Comparison of ENCODE assay signal across 1 cellular context in the genomic region with DNA sequence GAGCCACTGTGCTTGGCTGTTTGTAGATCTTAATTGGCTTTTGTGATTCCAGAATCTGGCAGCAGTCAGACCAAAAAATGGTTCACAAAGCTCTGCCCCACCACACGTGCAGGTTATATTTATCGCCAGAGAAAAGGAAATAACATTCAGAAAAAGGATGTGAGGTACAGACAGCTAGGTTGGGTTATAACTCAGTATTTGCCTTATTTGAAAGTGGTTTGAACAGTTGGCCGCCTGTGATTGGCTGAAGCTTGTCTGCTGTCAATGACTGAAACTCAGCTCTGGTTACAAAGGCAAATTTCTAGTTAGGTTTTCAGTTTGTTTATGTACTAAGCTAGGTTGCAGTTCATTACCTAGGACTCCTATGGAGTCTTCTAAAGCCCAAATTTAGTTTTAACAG.
TF ChIP-seq lines count a peak whose summit lies in the region.

No MANE protein-coding gene starts in this region.

TF ChIP-seq in GM23338, 12 proteins besides CTCF, POLR2A, EP300 and RAD21 (continued from another document):
- TF ChIP-seq NANOG (IDR thresholded peaks at IDR 0.05; ENCODE audit: borderline replicate concordance) (no peak), ZNF114 (CRISPR knock-in tag; IDR thresholded peaks at IDR 0.05) (no peak)
